Comparison of ENCODE assay signal across 1 cellular context in the genomic region with DNA sequence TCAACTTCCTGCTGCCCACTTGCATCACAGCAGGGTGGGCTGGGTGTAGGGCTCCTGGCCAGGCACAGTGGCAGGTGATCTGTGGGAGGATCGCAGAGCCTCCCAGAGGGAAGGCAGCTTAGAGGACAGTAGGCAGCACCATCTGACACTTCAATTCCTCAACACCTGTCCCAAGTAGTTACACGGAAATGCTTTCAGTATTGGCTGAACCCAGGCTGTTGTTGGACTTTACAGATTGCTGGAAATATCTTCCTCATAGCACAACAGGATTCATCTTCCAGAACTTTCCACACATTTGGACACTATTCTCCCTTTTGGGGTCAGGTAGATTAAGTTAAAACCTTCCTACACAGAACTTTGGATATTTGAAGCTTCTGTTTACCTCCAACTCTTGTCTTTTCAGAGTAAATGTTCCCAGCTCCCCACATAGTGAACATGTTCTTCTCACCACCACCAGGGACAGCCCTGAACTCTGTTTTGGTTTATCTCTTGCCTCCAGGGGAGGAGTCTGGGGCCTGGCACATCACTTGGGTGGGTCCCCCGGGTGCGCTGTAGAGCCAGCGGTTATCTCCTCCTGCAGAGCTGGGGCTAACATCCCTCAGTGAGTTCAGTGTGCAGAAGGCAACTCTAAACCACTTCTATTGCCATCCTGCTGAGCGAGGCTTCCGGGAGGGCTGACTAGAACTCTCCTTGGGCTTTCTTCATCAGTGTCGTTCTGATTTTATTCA.
TF ChIP-seq lines count a peak whose summit lies in the region.

No MANE protein-coding gene starts in this region.

TF ChIP-seq in K562, 482 proteins besides CTCF, POLR2A, EP300 and RAD21 (continued from another document):
- TF ChIP-seq NEUROD1 (IDR thresholded peaks at IDR 0.05; ENCODE audit: borderline replicate concordance, low read depth, low read length, partially characterized antibody) (no peak), RCOR1 (IDR thresholded peaks at IDR 0.05; ENCODE audit: borderline replicate concordance in 1 of 2, low read depth in 2 of 2, low read length in 2 of 2) (peak in 1 of 2 experiments; percentile 43; a peak in 1 of 4 replicates), HLTF (IDR thresholded peaks at IDR 0.05) (no peak), TCF3 (CRISPR knock-in tag; IDR thresholded peaks at IDR 0.05) (0 out of 2 replicates have a peak, but pooled peaks have one; percentile 8), CBFA2T3 (IDR thresholded peaks at IDR 0.05) (peak; percentile 64), TAL1 (IDR thresholded peaks at IDR 0.05) (peak; percentile 18; the same call in 1 of the 2 replicates), MAZ (CRISPR knock-in tag; conservative IDR thresholded peaks at IDR 0.05 in 1 of 2, IDR thresholded peaks at IDR 0.05 in 1 of 2) (peak in 1 of 2 experiments; percentile 32; a peak in 1 of 4 replicates), BHLHE40 (IDR thresholded peaks at IDR 0.05; ENCODE audit: low read length) (no peak), CTBP1 (IDR thresholded peaks at IDR 0.05; ENCODE audit: borderline replicate concordance) (peak; percentile 24; the same call in 1 of the 2 replicates), PRPF4 (IDR thresholded peaks at IDR 0.05; ENCODE audit: insufficient read depth, low read depth, low read length, poor library complexity, severe bottlenecking) (no peak), CBFA2T2 (conservative IDR thresholded peaks at IDR 0.05) (peak; percentile 35; the same call in 1 of the 2 replicates)
- TF ChIP-seq, protein P1, sequence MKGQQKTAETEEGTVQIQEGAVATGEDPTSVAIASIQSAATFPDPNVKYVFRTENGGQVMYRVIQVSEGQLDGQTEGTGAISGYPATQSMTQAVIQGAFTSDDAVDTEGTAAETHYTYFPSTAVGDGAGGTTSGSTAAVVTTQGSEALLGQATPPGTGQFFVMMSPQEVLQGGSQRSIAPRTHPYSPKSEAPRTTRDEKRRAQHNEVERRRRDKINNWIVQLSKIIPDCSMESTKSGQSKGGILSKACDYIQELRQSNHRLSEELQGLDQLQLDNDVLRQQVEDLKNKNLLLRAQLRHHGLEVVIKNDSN (CRISPR knock-in tag; IDR thresholded peaks at IDR 0.05): no peak
- TF ChIP-seq, protein P2, sequence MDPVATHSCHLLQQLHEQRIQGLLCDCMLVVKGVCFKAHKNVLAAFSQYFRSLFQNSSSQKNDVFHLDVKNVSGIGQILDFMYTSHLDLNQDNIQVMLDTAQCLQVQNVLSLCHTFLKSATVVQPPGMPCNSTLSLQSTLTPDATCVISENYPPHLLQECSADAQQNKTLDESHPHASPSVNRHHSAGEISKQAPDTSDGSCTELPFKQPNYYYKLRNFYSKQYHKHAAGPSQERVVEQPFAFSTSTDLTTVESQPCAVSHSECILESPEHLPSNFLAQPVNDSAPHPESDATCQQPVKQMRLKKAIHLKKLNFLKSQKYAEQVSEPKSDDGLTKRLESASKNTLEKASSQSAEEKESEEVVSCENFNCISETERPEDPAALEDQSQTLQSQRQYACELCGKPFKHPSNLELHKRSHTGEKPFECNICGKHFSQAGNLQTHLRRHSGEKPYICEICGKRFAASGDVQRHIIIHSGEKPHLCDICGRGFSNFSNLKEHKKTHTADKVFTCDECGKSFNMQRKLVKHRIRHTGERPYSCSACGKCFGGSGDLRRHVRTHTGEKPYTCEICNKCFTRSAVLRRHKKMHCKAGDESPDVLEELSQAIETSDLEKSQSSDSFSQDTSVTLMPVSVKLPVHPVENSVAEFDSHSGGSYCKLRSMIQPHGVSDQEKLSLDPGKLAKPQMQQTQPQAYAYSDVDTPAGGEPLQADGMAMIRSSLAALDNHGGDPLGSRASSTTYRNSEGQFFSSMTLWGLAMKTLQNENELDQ (CRISPR knock-in tag; IDR thresholded peaks at IDR 0.05; ENCODE audit: borderline replicate concordance): no peak
